ENCODE assay signal across 24 cellular contexts in genomic region chr1:119725626-119726025, GRCh38. TPM values are rescaled to one million over a fixed set of nuclear protein-coding genes. Genes with fewer than 3 reads are reported as not detected.
DNase-seq lines count a peak whose midpoint lies in the region; ATAC-seq and TF ChIP-seq lines count a peak whose summit lies in the region.
"Had no signal": no experiment of that assay in that cellular context is flagged by ENCODE, and none has a peak within 500 bp of the region (broad histone marks: within the 10 kb centered on the region; RNA-seq: fewer than 3 reads in every experiment).

No MANE protein-coding gene starts in this region.

- H2BK12ac ChIP-seq in H9 (ENCODE audit: insufficient read length, low read depth, low read length): no peak overlapping the region

- no peaks in the 10 kb centered on the region for H3K9me3 Mint-ChIP-seq in activated naive CD4-positive, alpha-beta T cell treated with anti-CD3 and anti-CD28 coated beads, Interleukin-2, amount 50 U/mL, for 24 hours
- no peaks in the 10 kb centered on the region for H3K9me3 Mint-ChIP-seq in activated naive CD4-positive, alpha-beta T cell treated with anti-CD3 and anti-CD28 coated beads, Interleukin-2, amount 50 U/mL, for 72 hours
- H3K9me3 Mint-ChIP-seq in H9 (no peaks in the 10 kb centered on the region), nephron progenitor cell (no peaks in the 10 kb centered on the region)
- H3K9me3 Mint-ChIP-seq in activated naive CD8-positive, alpha-beta T cell treated with anti-CD3 and anti-CD28 coated beads, Interleukin-2, amount 10 ng/mL, durations not matched to agents 7 days and 5 days: no peaks in the 10 kb centered on the region
- H3K9me3 Mint-ChIP-seq: CD8-positive, alpha-beta memory T cell; IgD-negative memory B cell had no signal

- H3K4me1 ChIP-seq in H9 (ENCODE audit: insufficient read depth, low read length): no peaks in the 10 kb centered on the region; the same call in 1 of the 2 replicates
- no peaks in the 10 kb centered on the region for H3K4me1 ChIP-seq in adrenal gland (replicated peaks in 1 of 2)

- no peak overlapping the region for H2BK5ac ChIP-seq in H9 (ENCODE audit: insufficient read length, low read length)

- H2AFZ ChIP-seq in H9 (ENCODE audit: low read length): no peak overlapping the region

- peaks cover 3% of the 10 kb centered on the region for H3K4me1 Mint-ChIP-seq in activated naive CD4-positive, alpha-beta T cell treated with anti-CD3 and anti-CD28 coated beads, Interleukin-2, amount 50 U/mL, for 24 hours
- H3K4me1 Mint-ChIP-seq in H9: peaks cover 7 to 10% of the 10 kb centered on the region in 2 experiments
- peaks cover 4% of the 10 kb centered on the region for H3K4me1 Mint-ChIP-seq in activated naive CD8-positive, alpha-beta T cell treated with anti-CD3 and anti-CD28 coated beads, Interleukin-2, amount 10 ng/mL, durations not matched to agents 7 days and 5 days
- H3K4me1 Mint-ChIP-seq in nephron progenitor cell: peaks cover 30% of the 10 kb centered on the region
- H3K4me1 Mint-ChIP-seq: CD8-positive, alpha-beta memory T cell had no signal

- H3K36me3 ChIP-seq in adrenal gland (replicated peaks in 1 of 2): no peaks in the 10 kb centered on the region

- no peaks in the 10 kb centered on the region for H3K9me3 ChIP-seq in H9 (ENCODE audit: control insufficient read depth, low read depth, low read length)
- H3K9me3 ChIP-seq in adrenal gland (replicated peaks in 1 of 3): no peaks in the 10 kb centered on the region
- H3K9me3 ChIP-seq: BLaER1 had no signal

- intact Hi-C loops in adrenal gland (cut with DNase I): no loop called here

- no peak for TF ChIP-seq POLR2A in adrenal gland (IDR thresholded peaks at IDR 0.05)

- no CpG with 5 or more reads among the region's 5 CpGs for WGBS in H9 (ENCODE audit: extremely low coverage, insufficient read length, low lambda C conversion rate)
- WGBS in adrenal gland, 4 donors: 93 to 100% (median 98%) methylated on average over 4 to 5 of the region's 5 CpGs

- H3T11ph ChIP-seq in H9 (ENCODE audit: low read length): no peak overlapping the region

- no peaks in the 10 kb centered on the region for H3K23me2 ChIP-seq in H9 (ENCODE audit: insufficient read length, low read depth, low read length, poor library complexity, severe bottlenecking)

- POLR2A ChIA-PET in activated naive CD8-positive, alpha-beta T cell treated with anti-CD3 and anti-CD28 coated beads, Interleukin-2, amount 10 ng/mL, durations not matched to agents 7 days and 5 days (lab: Charles Lee): no interaction called here

- H3K27me3 ChIP-seq in H9 (ENCODE audit: insufficient read depth, low read length): no peaks in the 10 kb centered on the region
- no peaks in the 10 kb centered on the region for H3K27me3 ChIP-seq in adrenal gland
- H3K27me3 ChIP-seq: BLaER1 had no signal

- no peak overlapping the region for H3K14ac ChIP-seq in H9 (ENCODE audit: insufficient read depth, low read length)

- no peak overlapping the region for H3K4me3 Mint-ChIP-seq in activated naive CD4-positive, alpha-beta T cell treated with anti-CD3 and anti-CD28 coated beads, Interleukin-2, amount 50 U/mL, for 24 hours
- no peak overlapping the region for H3K4me3 Mint-ChIP-seq in H9
- H3K4me3 Mint-ChIP-seq in activated naive CD8-positive, alpha-beta T cell treated with anti-CD3 and anti-CD28 coated beads, Interleukin-2, amount 10 ng/mL, durations not matched to agents 7 days and 5 days: no peak overlapping the region
- no peak overlapping the region for H3K4me3 Mint-ChIP-seq in nephron progenitor cell
- H3K4me3 Mint-ChIP-seq: CD8-positive, alpha-beta memory T cell; IgD-negative memory B cell had no signal

- no peak overlapping the region for H2BK20ac ChIP-seq in H9 (ENCODE audit: low read depth, low read length, poor library complexity, severe bottlenecking)

- no peaks in the 10 kb centered on the region for H3K27me3 Mint-ChIP-seq in activated naive CD4-positive, alpha-beta T cell treated with anti-CD3 and anti-CD28 coated beads, Interleukin-2, amount 50 U/mL, for 24 hours
- H3K27me3 Mint-ChIP-seq in H9 (ENCODE audit: low read depth): no peaks in the 10 kb centered on the region
- no peaks in the 10 kb centered on the region for H3K27me3 Mint-ChIP-seq in activated naive CD8-positive, alpha-beta T cell treated with anti-CD3 and anti-CD28 coated beads, Interleukin-2, amount 10 ng/mL, durations not matched to agents 7 days and 5 days
- H3K27me3 Mint-ChIP-seq in nephron progenitor cell (ENCODE audit: low read depth, poor library complexity): peaks cover 6% of the 10 kb centered on the region
- H3K27me3 Mint-ChIP-seq: IgD-negative memory B cell had no signal

- no peak overlapping the region for H2BK120ac ChIP-seq in H9 (ENCODE audit: low read depth, low read length, poor library complexity, severe bottlenecking)

- H2BK15ac ChIP-seq in H9 (ENCODE audit: low read depth, low read length): no peak overlapping the region

- no peak overlapping the region for H3K4me3 ChIP-seq in adrenal gland
- H3K4me3 ChIP-seq: BLaER1 had no signal

- no peak overlapping the region for H3K9ac ChIP-seq in H9 (ENCODE audit: extremely low read depth, insufficient read length, low read length)
- H3K9ac ChIP-seq: BLaER1 had no signal

- TF ChIP-seq CTCF in H9 (conservative IDR thresholded peaks at IDR 0.05): no peak
- TF ChIP-seq CTCF in nephron progenitor cell (IDR thresholded peaks at IDR 0.05): no peak
- TF ChIP-seq CTCF in adrenal gland (IDR thresholded peaks at IDR 0.05): no peak

- H3K79me1 ChIP-seq in H9 (ENCODE audit: insufficient read depth, low read depth, low read length, poor library complexity, severe bottlenecking): peaks cover 21% of the 10 kb centered on the region

- H2AK5ac ChIP-seq in H9 (ENCODE audit: insufficient read length, low read length): no peak overlapping the region

- peaks cover 7% of the 10 kb centered on the region; the same call in 1 of the 2 replicates for H3K79me2 ChIP-seq in H9 (ENCODE audit: insufficient read depth, low read length)

- no peak overlapping the region for H4K8ac ChIP-seq in H9 (replicated peaks; ENCODE audit: insufficient read length, low read depth, low read length)

- no peak for ATAC-seq in activated naive CD4-positive, alpha-beta T cell treated with anti-CD3 and anti-CD28 coated beads, Interleukin-2, amount 50 U/mL, for 72 hours
- ATAC-seq in activated naive CD8-positive, alpha-beta T cell treated with anti-CD3 and anti-CD28 coated beads, Interleukin-2, amount 10 ng/mL, durations not matched to agents 7 days and 5 days (ENCODE audit: low read depth): no peak
- no peak for ATAC-seq in HG03039 (IDR thresholded peaks at IDR 0.05; ENCODE audit: unreplicated experiment)
- ATAC-seq: HCT116 had no signal

- no peak for DNase-seq in activated naive CD4-positive, alpha-beta T cell treated with anti-CD3 and anti-CD28 coated beads, Interleukin-2, amount 50 U/mL, for 72 hours (ENCODE audit: low spot score in 2 of 2)
- DNase-seq in H9: no peak
- no peak for DNase-seq in activated naive CD8-positive, alpha-beta T cell treated with anti-CD3 and anti-CD28 coated beads, Interleukin-2, amount 10 ng/mL, durations not matched to agents 7 days and 5 days
- DNase-seq in nephron progenitor cell: no peak
- DNase-seq in adrenal gland: no peak
- DNase-seq in NOMO-1 (lab: John Stamatoyannopoulos, UW; ENCODE audit: unreplicated experiment in 2 of 2): no peak
- DNase-seq: Calu3; CD8-positive, alpha-beta memory T cell; DMS153; GOT3; MV-4-11; NCI-H1105 treated with DMSO at 0.1 percent for 48 hours; NCI-H2029 treated with DMSO at 0.1 percent for 48 hours; NCI-H226; NCI-H510A treated with DMSO at 0.1 percent for 48 hours; NCI-H748 treated with DMSO at 0.1 percent for 48 hours; SHP77 treated with DMSO at 0.1 percent for 48 hours had no signal

- no peak overlapping the region for H3K27ac ChIP-seq in H9 (ENCODE audit: insufficient read length, low read depth, low read length)
- no peak overlapping the region for H3K27ac ChIP-seq in adrenal gland
- H3K27ac ChIP-seq: BLaER1, RWPE1 had no signal

- no peak overlapping the region for H4K91ac ChIP-seq in H9 (ENCODE audit: insufficient read length, low read depth, low read length)

- H3K4ac ChIP-seq in H9 (ENCODE audit: low read depth, low read length): no peak overlapping the region

- H3K23ac ChIP-seq in H9 (ENCODE audit: insufficient read length, low read depth, low read length): no peak overlapping the region

- peaks cover 17% of the 10 kb centered on the region for H3K36me3 Mint-ChIP-seq in activated naive CD4-positive, alpha-beta T cell treated with anti-CD3 and anti-CD28 coated beads, Interleukin-2, amount 50 U/mL, for 24 hours
- peaks cover 16 to 36% of the 10 kb centered on the region in 2 donors for H3K36me3 Mint-ChIP-seq in activated naive CD4-positive, alpha-beta T cell treated with anti-CD3 and anti-CD28 coated beads, Interleukin-2, amount 50 U/mL, for 72 hours
- H3K36me3 Mint-ChIP-seq in H9 (ENCODE audit: insufficient read depth in 1 of 3, low read depth in 3 of 3) (peaks cover 92 to 98% (median 98%) of the 10 kb centered on the region in 3 experiments), nephron progenitor cell (ENCODE audit: low read depth) (peaks cover 91% of the 10 kb centered on the region)
- H3K36me3 Mint-ChIP-seq in activated naive CD8-positive, alpha-beta T cell treated with anti-CD3 and anti-CD28 coated beads, Interleukin-2, amount 10 ng/mL, durations not matched to agents 7 days and 5 days: peaks cover 28% of the 10 kb centered on the region

- H3K56ac ChIP-seq in H9 (ENCODE audit: insufficient read length, low read depth, low read length): no peak overlapping the region

- H3K27ac Mint-ChIP-seq in activated naive CD4-positive, alpha-beta T cell treated with anti-CD3 and anti-CD28 coated beads, Interleukin-2, amount 50 U/mL, for 24 hours: peak overlapping the region; percentile 63
- peak overlapping the region in 1 of 2 donors; percentile 40 for H3K27ac Mint-ChIP-seq in activated naive CD4-positive, alpha-beta T cell treated with anti-CD3 and anti-CD28 coated beads, Interleukin-2, amount 50 U/mL, for 72 hours
- H3K27ac Mint-ChIP-seq in H9 (peak overlapping the region in 2 of 3 experiments; percentile 5 to 68; a peak in 3 of 7 replicates), nephron progenitor cell (peak overlapping the region; percentile 83)
- H3K27ac Mint-ChIP-seq in activated naive CD8-positive, alpha-beta T cell treated with anti-CD3 and anti-CD28 coated beads, Interleukin-2, amount 10 ng/mL, durations not matched to agents 7 days and 5 days: peak overlapping the region; percentile 22
- H3K27ac Mint-ChIP-seq: IgD-negative memory B cell had no signal

- H4K5ac ChIP-seq in H9 (ENCODE audit: insufficient read length, low read depth, low read length): no peak overlapping the region

- H3K4me2 ChIP-seq in H9 (ENCODE audit: insufficient read depth, insufficient read length, low read length): no peak overlapping the region
- H3K4me2 ChIP-seq: BLaER1 had no signal

- H4K20me1 ChIP-seq in H9 (ENCODE audit: control insufficient read depth, insufficient read depth, insufficient read length): peaks cover 3% of the 10 kb centered on the region

- H3K18ac ChIP-seq in H9 (ENCODE audit: insufficient read length, low read depth, low read length): no peak overlapping the region

RNA-seq across cellular contexts. Expression of gene PHGDH, which starts 13.9 kb away (rescaled TPM):
- 100 to 1,000 TPM in 1 of 2 donors, 10 to 100 TPM in 1; 73.2 to 241 TPM for total RNA-seq in activated naive CD4-positive, alpha-beta T cell treated with anti-CD3 and anti-CD28 coated beads, Interleukin-2, amount 50 U/mL, for 72 hours
- total RNA-seq in H9 (2021): 458 and 485 TPM in 2 replicates
- total RNA-seq in activated naive CD8-positive, alpha-beta T cell treated with anti-CD3 and anti-CD28 coated beads, Interleukin-2, amount 10 ng/mL, durations not matched to agents 7 days and 5 days: 100 to 1,000 TPM; 147 to 156 TPM
- total RNA-seq in adrenal gland: 1 to 10 TPM; 1.8 to 9.0 (median 3.4) TPM
- 10 to 100 TPM in 1 of 3 donors, 1 to 10 TPM in 2; 2.0 to 12.0 (median 3.8) TPM for polyA plus RNA-seq in adrenal gland

RNA-seq across cellular contexts. Expression of gene HMGCS2, which starts 43.1 kb away (rescaled TPM):
- total RNA-seq in activated naive CD4-positive, alpha-beta T cell treated with anti-CD3 and anti-CD28 coated beads, Interleukin-2, amount 50 U/mL, for 72 hours: not detected
- total RNA-seq in H9 (2021) (not detected in 2 replicates), adrenal gland (under 1 TPM in 3 of 8 donors, not detected in 5; 0.34 to 0.68 (median 0.49) TPM)
- not detected for total RNA-seq in activated naive CD8-positive, alpha-beta T cell treated with anti-CD3 and anti-CD28 coated beads, Interleukin-2, amount 10 ng/mL, durations not matched to agents 7 days and 5 days
- polyA plus RNA-seq in adrenal gland: under 1 TPM; 0.30 to 0.33 (median 0.32) TPM
- total RNA-seq: Calu3; CD8-positive, alpha-beta memory T cell; Daoy had no signal
- polyA plus RNA-seq: CD8-positive, alpha-beta memory T cell; IgD-negative memory B cell had no signal

Comparison
In these comparisons a context has a peak if more than half of its experiments do, and no peak if none do; other contexts are left out.
1. RNA of gene PHGDH, which starts 13.9 kb away (total RNA-seq): 458 to 485 TPM in H9, 73.2 to 241 TPM in activated naive CD4-positive, alpha-beta T cell treated with anti-CD3 and anti-CD28 coated beads, Interleukin-2, amount 50 U/mL, for 72 hours and 147 to 156 TPM in activated naive CD8-positive, alpha-beta T cell treated with anti-CD3 and anti-CD28 coated beads, Interleukin-2, amount 10 ng/mL, durations not matched to agents 7 days and 5 days; 1.8 to 9.0 TPM in adrenal gland; every median in the first group is over 4 times any median in the second.